Comparison of ENCODE assay signal across 19 cellular contexts in the genomic region with DNA sequence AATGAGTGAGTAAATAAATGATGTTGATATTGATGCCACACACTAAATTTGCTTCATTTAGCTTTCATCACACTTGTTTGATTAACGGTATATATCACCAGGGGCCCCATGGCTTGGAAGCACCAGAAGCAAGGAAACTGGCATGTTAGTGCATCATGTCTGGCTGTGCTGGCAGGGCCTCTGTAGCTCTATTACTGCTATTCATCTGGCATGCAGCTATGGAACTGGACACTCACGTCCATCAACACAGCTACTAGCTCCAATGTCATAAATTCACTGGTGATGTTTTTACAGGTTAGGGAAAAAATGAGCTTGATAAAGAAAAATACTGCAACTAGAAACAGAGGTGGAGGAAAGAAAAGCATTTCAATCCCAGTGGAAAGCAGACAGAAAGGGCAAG.
"Had no signal": no experiment of that assay in that cellular context is flagged by ENCODE, and none has a peak within 500 bp of the region (broad histone marks: within the 10 kb centered on the region; RNA-seq: fewer than 3 reads in every experiment).

No MANE protein-coding gene starts in this region.

- H3K27me3 Mint-ChIP-seq: dendritic cell treated with granulocyte-macrophage colony-stimulating factor and Interleukin-4, amounts not matched to agents 40 ng/mL and 50 ng/mL, for 4 days; naive thymus-derived CD4-positive, alpha-beta T cell; stimulated activated memory B cell treated with anti-CD40 and anti-IgM and Interleukin-4, amounts not matched to agents 10 μg/mL and 1 μg/mL and 100 μg/mL, for 72 hours had no signal

- ATAC-seq: foreskin keratinocyte; left cardiac atrium; left ventricle myocardium superior; naive thymus-derived CD4-positive, alpha-beta T cell; psoas muscle; right lobe of liver; stimulated activated memory B cell treated with anti-CD40 and anti-IgM and Interleukin-4, amounts not matched to agents 10 μg/mL and 1 μg/mL and 100 μg/mL, for 72 hours had no signal

- H3K36me3 ChIP-seq: esophagus squamous epithelium, right lobe of liver, tibial artery, upper lobe of left lung, uterus had no signal

- H3K4me3 Mint-ChIP-seq: dendritic cell treated with granulocyte-macrophage colony-stimulating factor and Interleukin-4, amounts not matched to agents 40 ng/mL and 50 ng/mL, for 4 days; immature natural killer cell; naive thymus-derived CD4-positive, alpha-beta T cell; stimulated activated memory B cell treated with anti-CD40 and anti-IgM and Interleukin-4, amounts not matched to agents 10 μg/mL and 1 μg/mL and 100 μg/mL, for 72 hours; stimulated activated naive CD8-positive, alpha-beta T cell treated with anti-CD3 and anti-CD28 coated beads, Interleukin-15, Interleukin-2, amounts not matched to agents 100 ng/mL and 50 ng/mL, for 24 hours had no signal

- H3K27me3 ChIP-seq: esophagus squamous epithelium, right lobe of liver, tibial artery, upper lobe of left lung, uterus had no signal

- H3K36me3 Mint-ChIP-seq: immature natural killer cell; naive thymus-derived CD4-positive, alpha-beta T cell; stimulated activated memory B cell treated with anti-CD40 and anti-IgM and Interleukin-4, amounts not matched to agents 10 μg/mL and 1 μg/mL and 100 μg/mL, for 72 hours had no signal

- H3K27ac ChIP-seq: esophagus squamous epithelium, foreskin keratinocyte, psoas muscle, right lobe of liver, upper lobe of left lung, uterus had no signal

- DNase-seq: esophagus squamous epithelium; foreskin keratinocyte; immature natural killer cell; left cardiac atrium; left ventricle myocardium superior; mesendoderm; naive thymus-derived CD4-positive, alpha-beta T cell; occipital lobe; psoas muscle; retina; right lobe of liver; stimulated activated CD4-positive, alpha-beta T cell treated with anti-CD3 and anti-CD28 coated beads, Interleukin-4, amount 100 ng/mL, for 24 hours; tibial artery; upper lobe of left lung; uterus had no signal

- H3K27ac Mint-ChIP-seq: dendritic cell treated with granulocyte-macrophage colony-stimulating factor and Interleukin-4, amounts not matched to agents 40 ng/mL and 50 ng/mL, for 4 days; immature natural killer cell; naive thymus-derived CD4-positive, alpha-beta T cell; stimulated activated memory B cell treated with anti-CD40 and anti-IgM and Interleukin-4, amounts not matched to agents 10 μg/mL and 1 μg/mL and 100 μg/mL, for 72 hours; stimulated activated naive CD8-positive, alpha-beta T cell treated with anti-CD3 and anti-CD28 coated beads, Interleukin-15, Interleukin-2, amounts not matched to agents 100 ng/mL and 50 ng/mL, for 24 hours had no signal

- H3K9me3 ChIP-seq: esophagus squamous epithelium, psoas muscle, right lobe of liver, tibial artery, upper lobe of left lung, uterus had no signal

- H3K4me1 Mint-ChIP-seq: immature natural killer cell; naive thymus-derived CD4-positive, alpha-beta T cell; stimulated activated memory B cell treated with anti-CD40 and anti-IgM and Interleukin-4, amounts not matched to agents 10 μg/mL and 1 μg/mL and 100 μg/mL, for 72 hours had no signal

- H3K9me3 Mint-ChIP-seq: dendritic cell treated with granulocyte-macrophage colony-stimulating factor and Interleukin-4, amounts not matched to agents 40 ng/mL and 50 ng/mL, for 4 days; stimulated activated memory B cell treated with anti-CD40 and anti-IgM and Interleukin-4, amounts not matched to agents 10 μg/mL and 1 μg/mL and 100 μg/mL, for 72 hours; stimulated activated naive CD8-positive, alpha-beta T cell treated with anti-CD3 and anti-CD28 coated beads, Interleukin-15, Interleukin-2, amounts not matched to agents 100 ng/mL and 50 ng/mL, for 24 hours had no signal

- H3K4me3 ChIP-seq: esophagus squamous epithelium, lung, psoas muscle, right lobe of liver, tibial artery, upper lobe of left lung, uterus had no signal

- H3K4me1 ChIP-seq: esophagus squamous epithelium, foreskin keratinocyte, psoas muscle, right lobe of liver, upper lobe of left lung, uterus had no signal
